In genomic region chr12:51941669-51942455, GRCh38 we compare ENCODE assay signal across 2 cellular contexts.
TF ChIP-seq lines count a peak whose summit lies in the region.

No MANE protein-coding gene starts in this region.

TF ChIP-seq in SK-N-SH treated with all-trans-retinoic acid at 6 μM for 48 hours, 23 proteins besides CTCF, POLR2A, EP300 and RAD21 (continued from another document):
- no peak for TF ChIP-seq CSRNP3 (CRISPR knock-in tag; IDR thresholded peaks at IDR 0.05)
- TF ChIP-seq OSR1 (CRISPR knock-in tag; IDR thresholded peaks at IDR 0.05): no peak
- no peak for TF ChIP-seq CSDC2 (CRISPR knock-in tag; IDR thresholded peaks at IDR 0.05)
- no peak for TF ChIP-seq PPARA (CRISPR knock-in tag; IDR thresholded peaks at IDR 0.05; ENCODE audit: borderline replicate concordance)
- no peak for TF ChIP-seq POU6F1 (CRISPR knock-in tag; IDR thresholded peaks at IDR 0.05; ENCODE audit: borderline replicate concordance, low read depth)
- TF ChIP-seq PATZ1 (CRISPR knock-in tag; IDR thresholded peaks at IDR 0.05; ENCODE audit: borderline replicate concordance): no peak
- no peak for TF ChIP-seq TSHZ2 (CRISPR knock-in tag; IDR thresholded peaks at IDR 0.05)
- no peak for TF ChIP-seq ARNTL (CRISPR knock-in tag; IDR thresholded peaks at IDR 0.05; ENCODE audit: borderline replicate concordance, low read depth)
- no peak for TF ChIP-seq TCF4 (CRISPR knock-in tag; IDR thresholded peaks at IDR 0.05; ENCODE audit: borderline replicate concordance)
- TF ChIP-seq ZC3H10 (CRISPR knock-in tag; IDR thresholded peaks at IDR 0.05): no peak
- TF ChIP-seq ZNF565 (CRISPR knock-in tag; conservative IDR thresholded peaks at IDR 0.05; ENCODE audit: low read depth): no peak
- no peak for TF ChIP-seq GLIS3 (CRISPR knock-in tag; IDR thresholded peaks at IDR 0.05)

TF ChIP-seq in SK-N-SH, 30 proteins besides CTCF, POLR2A, EP300 and RAD21:
- TF ChIP-seq ZBTB33 (IDR thresholded peaks at IDR 0.05; ENCODE audit: borderline replicate concordance, low read depth) (no peak), REST (IDR thresholded peaks at IDR 0.05; ENCODE audit: low read depth, low read length) (no peak), TCF12 (IDR thresholded peaks at IDR 0.05) (no peak), PBX3 (IDR thresholded peaks at IDR 0.05) (no peak), RFX5 (IDR thresholded peaks at IDR 0.05; ENCODE audit: low read length) (no peak), IRF3 (IDR thresholded peaks at IDR 0.05; ENCODE audit: low read depth, low read length) (no peak), FOXJ3 (CRISPR knock-in tag; IDR thresholded peaks at IDR 0.05) (no peak; the same call in 1 of the 2 replicates), GATA2 (CRISPR knock-in tag; IDR thresholded peaks at IDR 0.05) (no peak), MAX (IDR thresholded peaks at IDR 0.05; ENCODE audit: low read depth) (no peak), NRF1 (IDR thresholded peaks at IDR 0.05; ENCODE audit: low read depth, low read length) (no peak), TAF1 (IDR thresholded peaks at IDR 0.05; ENCODE audit: borderline replicate concordance, low read depth, low read length) (no peak), JUND (IDR thresholded peaks at IDR 0.05) (no peak), USF1 (IDR thresholded peaks at IDR 0.05; ENCODE audit: borderline replicate concordance, low read depth) (no peak), FOSL2 (IDR thresholded peaks at IDR 0.05; ENCODE audit: borderline replicate concordance, low read depth) (no peak), TEAD4 (IDR thresholded peaks at IDR 0.05; ENCODE audit: borderline replicate concordance, insufficient read depth) (no peak), ELF1 (IDR thresholded peaks at IDR 0.05) (no peak), MXI1 (IDR thresholded peaks at IDR 0.05; ENCODE audit: low read depth, low read length) (no peak; the same call in 1 of the 2 replicates), SIN3A (IDR thresholded peaks at IDR 0.05; ENCODE audit: borderline replicate concordance, low read depth, low read length) (no peak), YY1 (IDR thresholded peaks at IDR 0.05; ENCODE audit: low read depth) (no peak)
